Comparison of ENCODE assay signal across 1 cellular context in genomic region chr3:39234705-39235104, GRCh38.
TF ChIP-seq lines count a peak whose summit lies in the region.

No MANE protein-coding gene starts in this region.

TF ChIP-seq in GM23338, 12 proteins besides CTCF, POLR2A, EP300 and RAD21:
- no peak for TF ChIP-seq REST (IDR thresholded peaks at IDR 0.05; ENCODE audit: unreplicated experiment)
- no peak for TF ChIP-seq CREB1 (CRISPR knock-in tag; IDR thresholded peaks at IDR 0.05; ENCODE audit: low read depth)
- no peak for TF ChIP-seq EZH2phosphoT487 (IDR thresholded peaks at IDR 0.05; ENCODE audit: unreplicated experiment)
- no peak for TF ChIP-seq ETS1 (IDR thresholded peaks at IDR 0.05)
- no peak for TF ChIP-seq NANOG (IDR thresholded peaks at IDR 0.05; ENCODE audit: borderline replicate concordance)
- TF ChIP-seq ZNF331 (CRISPR knock-in tag; IDR thresholded peaks at IDR 0.05; ENCODE audit: low read depth): no peak
- no peak for TF ChIP-seq JUNB (IDR thresholded peaks at IDR 0.05; ENCODE audit: unreplicated experiment)
- no peak for TF ChIP-seq ZNF114 (CRISPR knock-in tag; IDR thresholded peaks at IDR 0.05)
- no peak for TF ChIP-seq POLR2AphosphoS5 (IDR thresholded peaks at IDR 0.05; ENCODE audit: low read depth)
- no peak for TF ChIP-seq EZH2 (IDR thresholded peaks at IDR 0.05; ENCODE audit: low read depth, unreplicated experiment)
- no peak for TF ChIP-seq ZNF462 (CRISPR knock-in tag; IDR thresholded peaks at IDR 0.05)
- TF ChIP-seq STAT1 (IDR thresholded peaks at IDR 0.05; ENCODE audit: unreplicated experiment): no peak
